Comparison of ENCODE assay signal across 27 cellular contexts in genomic region chr3:20462723-20463122, GRCh38.
"Had no signal": no experiment of that assay in that cellular context is flagged by ENCODE, and none has a peak within 500 bp of the region (broad histone marks: within the 10 kb centered on the region; RNA-seq: fewer than 3 reads in every experiment).

No MANE protein-coding gene starts in this region.

- FAIRE-seq: colon had no signal

- H3K9me3 ChIP-seq: testis, vagina had no signal

- H3K4me3 ChIP-seq: body of pancreas, dorsolateral prefrontal cortex, left lung, lung, sigmoid colon, smooth muscle cell, testis, vagina had no signal

- H3K36me3 ChIP-seq: left lung, sigmoid colon, vagina had no signal

- DNase-seq: activated CD4-positive, alpha-beta memory T cell treated with anti-CD3 and anti-CD28 coated beads, Interleukin-2, amount 10 ng/mL, durations not matched to agents 7 days and 5 days; activated CD4-positive, alpha-beta T cell treated with anti-CD3 and anti-CD28 coated beads for 48 hours; activated CD4-positive, CD25-positive, alpha-beta regulatory T cell; activated effector memory CD4-positive, alpha-beta T cell treated with Interleukin-2 at 50 U/mL for 16 hours; activated naive CD4-positive, alpha-beta T cell treated with anti-CD3 and anti-CD28 coated beads for 36 hours; activated naive CD8-positive, alpha-beta T cell treated with anti-CD3 and anti-CD28 coated beads, Interleukin-2, amount 10 ng/mL, durations not matched to agents 7 days and 5 days; activated T-cell treated with anti-CD3 and anti-CD28 coated beads, Interleukin-2, amount 50 U/mL, for 72 hours; body of pancreas; central memory CD4-positive, alpha-beta T cell; dorsolateral prefrontal cortex; effector memory CD8-positive, alpha-beta T cell; foreskin keratinocyte; left lung; naive B cell; occipital lobe; posterior cingulate gyrus; retina; sigmoid colon; stimulated activated CD4-positive, alpha-beta T cell treated with anti-CD3 and anti-CD28 coated beads, Interleukin-2, amount 100 ng/mL, for 48 hours; stimulated activated CD8-positive, alpha-beta memory T cell treated with anti-CD3 and anti-CD28 coated beads, Interleukin-4, amount 100 ng/mL, for 48 hours; stimulated activated naive CD4-positive, alpha-beta T cell; T-helper 9 cell; testis had no signal

- H3K27ac ChIP-seq: body of pancreas, dorsolateral prefrontal cortex, foreskin keratinocyte, left lung, sigmoid colon, testis, vagina had no signal

- H3K4me1 ChIP-seq: body of pancreas, foreskin keratinocyte, left lung, sigmoid colon, testis, vagina had no signal

- H3K4me2 ChIP-seq: smooth muscle cell had no signal

- H3K27me3 ChIP-seq: body of pancreas, dorsolateral prefrontal cortex, foreskin keratinocyte, left lung, sigmoid colon, testis, vagina had no signal

- ATAC-seq: activated T-cell treated with anti-CD3 and anti-CD28 coated beads, Interleukin-2, amount 50 U/mL, for 72 hours; body of pancreas; effector memory CD8-positive, alpha-beta T cell; foreskin keratinocyte; left lung had no signal
